10 cellular contexts compared by ENCODE assay signal in genomic region chr6:36752886-36753506, GRCh38. TPM values are rescaled to one million over a fixed set of nuclear protein-coding genes. Genes with fewer than 3 reads are reported as not detected.
A peak's percentile ranks its signal among the peaks of the same experiment; 100 is the strongest.
DNase-seq lines count a peak whose midpoint lies in the region; ATAC-seq and TF ChIP-seq lines count a peak whose summit lies in the region.
"Had no signal": no experiment of that assay in that cellular context is flagged by ENCODE, and none has a peak within 500 bp of the region (broad histone marks: within the 10 kb centered on the region; RNA-seq: fewer than 3 reads in every experiment).

No MANE protein-coding gene starts in this region.

- peak; percentile 68 for DNase-seq in GM12864 (ENCODE audit: low read depth)
- DNase-seq in NOMO-1 (lab: John Stamatoyannopoulos, UW; ENCODE audit: unreplicated experiment in 2 of 2), result peak; percentile 91 to 96
- no peak for DNase-seq in left cardiac atrium
- DNase-seq in RKO (ENCODE audit: low spot score), result no peak
- DNase-seq in H9, result no peak
- DNase-seq in DMS153 (lab: John Stamatoyannopoulos, UW), result no peak
- DNase-seq: NCI-H2227 treated with DMSO at 0.1 percent for 48 hours had no signal

- peaks cover 3 to 9% of the 10 kb centered on the region in 2 experiments for H3K4me1 Mint-ChIP-seq in H9

- no peaks in the 10 kb centered on the region for H3K79me1 ChIP-seq in H9 (ENCODE audit: insufficient read depth, low read depth, low read length, poor library complexity, severe bottlenecking)

- no peak overlapping the region for H3K27ac Mint-ChIP-seq in H9

- H4K5ac ChIP-seq in H9 (ENCODE audit: insufficient read length, low read depth, low read length), result no peak overlapping the region

- H3K23me2 ChIP-seq in H9 (ENCODE audit: insufficient read length, low read depth, low read length, poor library complexity, severe bottlenecking), result no peaks in the 10 kb centered on the region

- H4K91ac ChIP-seq in H9 (ENCODE audit: insufficient read length, low read depth, low read length), result no peak overlapping the region

- H3K4me3 ChIP-seq in GM12864 (ENCODE audit: low read depth, low read length), result peak overlapping the region; percentile 12; the same call in 1 of the 2 replicates

- ATAC-seq in GM19463 (IDR thresholded peaks at IDR 0.05; ENCODE audit: unreplicated experiment) (peak; percentile 45), left cardiac atrium (peak; percentile 29 to 44), HG02981 (IDR thresholded peaks at IDR 0.05; ENCODE audit: unreplicated experiment) (no peak)

- no peaks in the 10 kb centered on the region for H3K4me1 ChIP-seq in H9 (ENCODE audit: insufficient read depth, low read length)

- H2BK20ac ChIP-seq in H9 (ENCODE audit: low read depth, low read length, poor library complexity, severe bottlenecking), result no peak overlapping the region

- H3K27ac ChIP-seq in H9 (ENCODE audit: insufficient read length, low read depth, low read length), result no peak overlapping the region

- intact Hi-C loops in left cardiac atrium (cut with DNase I), result loop anchor here (10.0 kb wide), 3 partner anchors 68 to 138 kb away; no protein-coding TSS in a partner anchor

- H2AFZ ChIP-seq in H9 (ENCODE audit: low read length), result no peak overlapping the region

- peaks cover 3 to 4% of the 10 kb centered on the region in 2 experiments for H3K9me3 Mint-ChIP-seq in H9

- H2BK5ac ChIP-seq in H9 (ENCODE audit: insufficient read length, low read length), result no peak overlapping the region

- H3T11ph ChIP-seq in H9 (ENCODE audit: low read length), result no peak overlapping the region

- H3K4me2 ChIP-seq in H9 (ENCODE audit: insufficient read depth, insufficient read length, low read length), result no peak overlapping the region

- no peak overlapping the region for H3K4me3 Mint-ChIP-seq in H9

- no peak overlapping the region for H3K18ac ChIP-seq in H9 (ENCODE audit: insufficient read length, low read depth, low read length)

- no peak overlapping the region for H3K9ac ChIP-seq in H9 (ENCODE audit: extremely low read depth, insufficient read length, low read length)

- no peaks in the 10 kb centered on the region for H3K27me3 ChIP-seq in H9 (ENCODE audit: insufficient read depth, low read length)

- H3K56ac ChIP-seq in H9 (ENCODE audit: insufficient read length, low read depth, low read length), result no peak overlapping the region

- H3K23ac ChIP-seq in H9 (ENCODE audit: insufficient read length, low read depth, low read length), result no peak overlapping the region

- no peaks in the 10 kb centered on the region for H4K20me1 ChIP-seq in H9 (ENCODE audit: control insufficient read depth, insufficient read depth, insufficient read length)

- no peak overlapping the region for H3K4ac ChIP-seq in H9 (ENCODE audit: low read depth, low read length)

- no peak overlapping the region for H2BK12ac ChIP-seq in H9 (ENCODE audit: insufficient read length, low read depth, low read length)

- no peaks in the 10 kb centered on the region for H3K9me3 ChIP-seq in H9 (ENCODE audit: control insufficient read depth, low read depth, low read length)

- no peaks in the 10 kb centered on the region for H3K79me2 ChIP-seq in H9 (ENCODE audit: insufficient read depth, low read length)

- H2BK15ac ChIP-seq in H9 (ENCODE audit: low read depth, low read length), result no peak overlapping the region

- H2BK120ac ChIP-seq in H9 (ENCODE audit: low read depth, low read length, poor library complexity, severe bottlenecking), result no peak overlapping the region

- no peak overlapping the region for H2AK5ac ChIP-seq in H9 (ENCODE audit: insufficient read length, low read length)

- 0 out of 7 replicates have a peak, but pooled peaks cover 0 to 3% (median 0%) of the 10 kb centered on the region in 3 experiments for H3K36me3 Mint-ChIP-seq in H9 (ENCODE audit: insufficient read depth in 1 of 3, low read depth in 3 of 3)

- no CpG with 5 or more reads among the region's 6 CpGs for WGBS in H9 (ENCODE audit: extremely low coverage, insufficient read length, low lambda C conversion rate)

- H3K27me3 Mint-ChIP-seq in H9 (ENCODE audit: low read depth), result peaks cover 9% of the 10 kb centered on the region; the same call in 1 of the 2 replicates

- TF ChIP-seq CTCF in GM12864 (IDR thresholded peaks at IDR 0.05; ENCODE audit: low read depth, low read length, missing control alignments), result no peak
- no peak for TF ChIP-seq CTCF in H9 (conservative IDR thresholded peaks at IDR 0.05)

- no peak overlapping the region for H4K8ac ChIP-seq in H9 (replicated peaks; ENCODE audit: insufficient read length, low read depth, low read length)

- no peak overlapping the region for H3K14ac ChIP-seq in H9 (ENCODE audit: insufficient read depth, low read length)

RNA-seq across cellular contexts. Expression of gene RAB44, which starts 55.4 kb away (rescaled TPM):
- total RNA-seq in left cardiac atrium, result under 1 TPM; 0.05 to 0.12 TPM
- 0.04 TPM in 1 of 2 replicates, not detected in the other for total RNA-seq in H9 (2021)
- total RNA-seq: lung microvascular endothelial cell had no signal

Comparison
In these comparisons a context has a peak if more than half of its experiments do, and no peak if none do; other contexts are left out.
1. DNase-seq: peak in GM12864 (single experiment) and NOMO-1 (2 of 2); none in left cardiac atrium (single experiment), RKO (single experiment), H9 (single experiment) and DMS153 (single experiment).